15 cellular contexts compared by ENCODE assay signal in the genomic region with DNA sequence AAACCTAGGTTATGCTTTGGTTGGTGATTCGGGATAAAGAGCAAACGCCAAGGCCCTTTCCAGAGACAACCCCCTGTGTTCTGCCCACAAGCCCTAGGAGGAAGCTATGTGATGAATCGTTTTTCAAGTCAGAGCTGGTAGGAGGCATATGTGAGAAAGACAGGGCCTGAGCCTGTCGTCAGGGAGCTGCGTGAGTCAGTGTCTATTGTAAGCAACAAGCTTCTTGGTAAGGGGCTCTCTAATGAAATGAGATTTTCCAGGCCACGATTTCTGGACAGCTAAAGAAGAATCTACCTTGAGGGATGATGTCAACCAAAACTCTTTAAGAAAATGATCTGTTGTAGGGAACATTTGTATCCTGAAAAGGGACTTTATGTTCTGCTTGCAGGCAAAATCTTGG.
DNase-seq lines count a peak whose midpoint lies in the region; ATAC-seq and TF ChIP-seq lines count a peak whose summit lies in the region.
"Had no signal": no experiment of that assay in that cellular context is flagged by ENCODE, and none has a peak within 500 bp of the region (broad histone marks: within the 10 kb centered on the region; RNA-seq: fewer than 3 reads in every experiment).

No MANE protein-coding gene starts in this region.

- peak; percentile 30 for ATAC-seq in left colon
- no peak for ATAC-seq in HG02938 (IDR thresholded peaks at IDR 0.05; ENCODE audit: unreplicated experiment)

- TF ChIP-seq CTCF in choroid plexus epithelial cell (conservative IDR thresholded peaks at IDR 0.05; ENCODE audit: low read depth, low read length): no peak

- intact Hi-C loops in left colon (cut with DNase I, micrococcal nuclease): no loop called here

- no peak overlapping the region for H3K4me3 ChIP-seq in choroid plexus epithelial cell (ENCODE audit: low read depth, low read length)
- H3K4me3 ChIP-seq: GM23248, lower lobe of right lung, skin epidermis had no signal

- DNase-seq in HT1080 (ENCODE audit: low read depth): peak; percentile 30
- DNase-seq in choroid plexus epithelial cell (ENCODE audit: low read depth): peak; percentile 7
- no peak for DNase-seq in left colon
- DNase-seq in smooth muscle cell of the brain vasculature (ENCODE audit: low read depth, low spot score): peak; percentile 37
- DNase-seq in HuH-7 (ENCODE audit: low spot score): no peak
- no peak for DNase-seq in ecto neural progenitor cell (ENCODE audit: low spot score)
- DNase-seq: activated CD4-positive, alpha-beta T cell treated with anti-CD3 and anti-CD28 coated beads, Interleukin-2, amount 10 ng/mL, durations not matched to agents 24 days and 14 days; activated naive CD8-positive, alpha-beta T cell treated with anti-CD3 and anti-CD28 coated beads for 36 hours; cerebellar nuclear complex; DMS79; lower lobe of right lung; stimulated activated naive CD4-positive, alpha-beta T cell had no signal

Comparison
In these comparisons a context has a peak if more than half of its experiments do, and no peak if none do; other contexts are left out.
1. DNase-seq: peak in HT1080 (single experiment), choroid plexus epithelial cell (single experiment) and smooth muscle cell of the brain vasculature (single experiment); none in left colon (0 of 2), HuH-7 (single experiment) and ecto neural progenitor cell (single experiment).